Comparison of ENCODE assay signal across 1 cellular context in genomic region chr14:77141592-77142288, GRCh38.
TF ChIP-seq lines count a peak whose summit lies in the region.

ZDHHC22 (minus strand) TSS chr14:77141791; CDS start chr14:77139738, 2,053 bp downstream.

TF ChIP-seq in WTC11, 78 proteins besides CTCF, POLR2A, EP300 and RAD21 (continued from another document):
- TF ChIP-seq ARID4B (CRISPR knock-in tag; IDR thresholded peaks at IDR 0.05; ENCODE audit: borderline replicate concordance) (peak; percentile 52; the same call in 1 of the 2 replicates), TEAD1 (CRISPR knock-in tag; IDR thresholded peaks at IDR 0.05) (peak; percentile 43; the same call in 1 of the 2 replicates), ZBTB43 (CRISPR knock-in tag; IDR thresholded peaks at IDR 0.05) (0 out of 2 replicates have a peak, but pooled peaks have one; percentile 32), AFF4 (CRISPR knock-in tag; IDR thresholded peaks at IDR 0.05; ENCODE audit: borderline replicate concordance) (0 out of 2 replicates have a peak, but pooled peaks have one; percentile 59), FOXP1 (CRISPR knock-in tag; IDR thresholded peaks at IDR 0.05; ENCODE audit: borderline replicate concordance) (peak; percentile 5; the same call in 1 of the 2 replicates), TEAD4 (CRISPR knock-in tag; IDR thresholded peaks at IDR 0.05) (no peak), ZNF219 (CRISPR knock-in tag; IDR thresholded peaks at IDR 0.05; ENCODE audit: borderline replicate concordance) (peak; percentile 42; the same call in 1 of the 2 replicates)
